20 cellular contexts compared by ENCODE assay signal in genomic region chr12:111137968-111138367, GRCh38.
"Had no signal": no experiment of that assay in that cellular context is flagged by ENCODE, and none has a peak within 500 bp of the region (broad histone marks: within the 10 kb centered on the region; RNA-seq: fewer than 3 reads in every experiment).

No MANE protein-coding gene starts in this region.

- H3K4me3 ChIP-seq: gastrocnemius medialis, mucosa of descending colon, spleen, tibial nerve had no signal

- ATAC-seq: activated CD8-positive, alpha-beta T cell treated with anti-CD3 and anti-CD28 coated beads for 36 hours; activated T-cell treated with anti-CD3 and anti-CD28 coated beads, Interleukin-2, amount 50 U/mL, for 4 hours; activated T-helper 17 cell treated with anti-CD3 and anti-CD28 coated beads, Interleukin-2, amount 50 U/mL, for 72 hours; effector memory CD8-positive, alpha-beta T cell; gastrocnemius medialis; left ventricle myocardium superior; mucosa of descending colon; right cardiac atrium had no signal

- DNase-seq: activated B cell treated with CpG ODN at 0.5 μM for 24 hours; activated CD4-positive, alpha-beta T cell treated with anti-CD3 and anti-CD28 coated beads, Interleukin-2, amount 50 U/mL, for 1 hour; activated CD8-positive, alpha-beta T cell treated with anti-CD3 and anti-CD28 coated beads for 36 hours; activated gamma-delta T cell treated with Interleukin-2 at 50 U/mL for 16 hours; activated naive CD4-positive, alpha-beta T cell treated with anti-CD3 and anti-CD28 coated beads, Interleukin-2, amount 50 U/mL, for 16 hours; activated T-cell treated with anti-CD3 and anti-CD28 coated beads, Interleukin-2, amount 50 U/mL, for 4 hours; amygdala; cortex of kidney; effector memory CD8-positive, alpha-beta T cell; erythroblast; gastrocnemius medialis; glutamatergic neuron; left ventricle myocardium superior; mucosa of descending colon; posterior cingulate gyrus; right cardiac atrium; spleen; stimulated activated naive CD4-positive, alpha-beta T cell treated with Interleukin-2 at 50 U/mL for 16 hours had no signal
